8 cellular contexts compared by ENCODE assay signal in the genomic region with DNA sequence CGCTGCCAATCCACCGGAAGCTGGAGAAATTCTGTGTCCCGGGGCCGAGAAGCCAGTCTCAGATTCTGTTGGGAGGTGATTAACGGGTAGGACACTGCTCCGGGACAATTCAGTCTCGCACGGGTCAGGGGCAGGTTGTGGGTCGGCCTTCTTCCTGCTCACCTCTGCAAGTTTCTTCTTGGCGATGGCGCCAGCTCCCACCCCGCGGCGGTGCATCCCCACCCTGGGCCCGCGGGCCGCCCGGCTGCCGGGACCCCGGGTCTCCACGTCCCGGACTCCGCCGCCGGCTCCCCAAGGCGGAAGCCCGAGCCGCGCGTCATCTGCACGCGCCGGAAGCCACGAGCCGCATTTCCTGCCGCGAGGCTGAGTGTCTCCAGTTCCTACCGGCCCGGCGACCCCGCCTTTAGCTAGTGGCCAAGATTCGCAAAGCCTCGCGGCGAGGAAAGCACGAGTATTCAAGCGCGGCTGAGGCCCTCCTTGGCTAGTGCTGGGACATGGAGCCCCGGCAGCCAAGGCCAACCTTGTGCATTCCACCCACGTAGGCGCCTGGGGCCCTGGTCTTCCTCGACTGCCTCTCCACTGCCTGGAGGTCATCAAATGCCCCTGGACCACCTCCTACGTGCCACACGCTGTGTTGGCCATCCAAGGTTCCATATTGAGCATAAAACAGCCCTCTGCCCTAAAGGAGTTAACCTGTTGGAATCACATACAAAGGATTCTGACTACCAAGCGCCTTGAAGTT. TPM values are rescaled to one million over a fixed set of nuclear protein-coding genes. Genes with fewer than 3 reads are reported as not detected.
DNase-seq lines count a peak whose midpoint lies in the region; ATAC-seq and TF ChIP-seq lines count a peak whose summit lies in the region.

SNF8 (minus strand) TSS at position 324 of the 742 bp plus-strand sequence; CDS start at position 216, 108 bp downstream.

- H3K4me2 ChIP-seq in SU-DHL-6 (ENCODE audit: low read depth, low read length, poor library complexity, severe bottlenecking), result peak within 1 kb of the TSS; percentile 71

- H3K36me3 Mint-ChIP-seq in activated naive CD8-positive, alpha-beta T cell treated with anti-CD3 and anti-CD28 coated beads, Interleukin-2, amount 10 ng/mL, durations not matched to agents 7 days and 5 days, result peaks cover 3% of the 10 kb centered on the region

- DNase-seq in GM10266 (ENCODE audit: extremely low spot score) (peak; percentile 94), NCI-H128 (lab: John Stamatoyannopoulos, UW; ENCODE audit: unreplicated experiment) (peak; percentile 10), Right ventricle myocardium inferior (ENCODE audit: missing footprints) (peak; percentile 97), ovary (peak; percentile 85 to 95 (median 87))
- DNase-seq in activated naive CD8-positive, alpha-beta T cell treated with anti-CD3 and anti-CD28 coated beads, Interleukin-2, amount 10 ng/mL, durations not matched to agents 7 days and 5 days, result peak; percentile 98

- H3K36me3 ChIP-seq in SU-DHL-6 (ENCODE audit: low read length) (no peaks in the 10 kb centered on the region), ovary (no peaks in the 10 kb centered on the region), thymus (ENCODE audit: control insufficient read depth, insufficient read depth) (peaks cover 20% of the 10 kb centered on the region)

- peaks cover 11% of the 10 kb centered on the region for H3K4me1 ChIP-seq in ovary (ENCODE audit: insufficient read depth)
- H3K4me1 ChIP-seq in thymus (ENCODE audit: control insufficient read depth, insufficient read depth, low read length), result peaks cover 17% of the 10 kb centered on the region

- H3K27me3 Mint-ChIP-seq in activated naive CD8-positive, alpha-beta T cell treated with anti-CD3 and anti-CD28 coated beads, Interleukin-2, amount 10 ng/mL, durations not matched to agents 7 days and 5 days, result peaks cover 2% of the 10 kb centered on the region

- H3K4me3 Mint-ChIP-seq in activated naive CD8-positive, alpha-beta T cell treated with anti-CD3 and anti-CD28 coated beads, Interleukin-2, amount 10 ng/mL, durations not matched to agents 7 days and 5 days, result peak within 1 kb of the TSS; percentile 100

- ATAC-seq in HG02642 (IDR thresholded peaks at IDR 0.05; ENCODE audit: poor library complexity, unreplicated experiment) (peak; percentile 92), Right ventricle myocardium inferior (peak; percentile 96)
- ATAC-seq in activated naive CD8-positive, alpha-beta T cell treated with anti-CD3 and anti-CD28 coated beads, Interleukin-2, amount 10 ng/mL, durations not matched to agents 7 days and 5 days (ENCODE audit: low read depth), result peak; percentile 97

- no peaks in the 10 kb centered on the region for H3K9me2 ChIP-seq in SU-DHL-6 (replicated peaks; ENCODE audit: insufficient read depth, low read length)

- H3K4me1 Mint-ChIP-seq in activated naive CD8-positive, alpha-beta T cell treated with anti-CD3 and anti-CD28 coated beads, Interleukin-2, amount 10 ng/mL, durations not matched to agents 7 days and 5 days, result peaks cover 11% of the 10 kb centered on the region

- H3K9me3 ChIP-seq in SU-DHL-6 (ENCODE audit: insufficient read depth, low read length) (no peaks in the 10 kb centered on the region), ovary (no peaks in the 10 kb centered on the region), thymus (ENCODE audit: control insufficient read depth) (no peaks in the 10 kb centered on the region)

- intact Hi-C loops in Right ventricle myocardium inferior (cut with DNase I) (loop anchor here (1.0 to 5.0 kb wide), 2 partner anchors 37 to 52 kb away; partner anchors contain the start of genes ATP5MC1 and UBE2Z), ovary (cut with DNase I) (no loop called here)

- TF ChIP-seq POLR2A in ovary (IDR thresholded peaks at IDR 0.05), result peak; percentile 62

- H3K27me3 ChIP-seq in SU-DHL-6 (ENCODE audit: low read length), result no peaks in the 10 kb centered on the region
- H3K27me3 ChIP-seq in ovary, result no peaks in the 10 kb centered on the region
- H3K27me3 ChIP-seq in thymus (ENCODE audit: control insufficient read depth, insufficient read depth), result no peaks in the 10 kb centered on the region

- peak; percentile 4 for TF ChIP-seq EP300 in ovary (IDR thresholded peaks at IDR 0.05)

- peak within 1 kb of the TSS; percentile 100 for H3K4me3 ChIP-seq in SU-DHL-6 (ENCODE audit: insufficient read depth, low read length, poor library complexity, severe bottlenecking)
- peak within 1 kb of the TSS; percentile 85 for H3K4me3 ChIP-seq in ovary
- H3K4me3 ChIP-seq in thymus (ENCODE audit: low read length), result peak within 1 kb of the TSS; percentile 79

- H3K27ac Mint-ChIP-seq in activated naive CD8-positive, alpha-beta T cell treated with anti-CD3 and anti-CD28 coated beads, Interleukin-2, amount 10 ng/mL, durations not matched to agents 7 days and 5 days, result peak within 1 kb of the TSS; percentile 100

- H3K9me3 Mint-ChIP-seq in activated naive CD8-positive, alpha-beta T cell treated with anti-CD3 and anti-CD28 coated beads, Interleukin-2, amount 10 ng/mL, durations not matched to agents 7 days and 5 days, result no peaks in the 10 kb centered on the region

- TF ChIP-seq CTCF in GM10266 (IDR thresholded peaks at IDR 0.05; ENCODE audit: control insufficient read depth, insufficient read depth, low read depth, missing control alignments), result no peak
- TF ChIP-seq CTCF in SU-DHL-6 (IDR thresholded peaks at IDR 0.05; ENCODE audit: insufficient read depth, low read length, poor library complexity, severe bottlenecking), result no peak
- no peak for TF ChIP-seq CTCF in ovary (IDR thresholded peaks at IDR 0.05)

- 2 to 3% (median 2%) methylated on average over 44 to 55 of the region's 55 CpGs for WGBS in ovary, 3 donors
- WGBS in thymus, result 3% methylated on average over 55 of the region's 55 CpGs

- H2AFZ ChIP-seq in SU-DHL-6 (ENCODE audit: low read depth, low read length, severe bottlenecking), result peak within 1 kb of the TSS; percentile 84

- H4K20me1 ChIP-seq in SU-DHL-6 (ENCODE audit: low read depth, low read length), result no peaks in the 10 kb centered on the region

- POLR2A ChIA-PET in activated naive CD8-positive, alpha-beta T cell treated with anti-CD3 and anti-CD28 coated beads, Interleukin-2, amount 10 ng/mL, durations not matched to agents 7 days and 5 days (lab: Charles Lee), result interaction anchor here (0.6 to 2.8 kb wide), 12 partner anchors 8 to 503 kb away, joined by 3 to 39 read pairs (median 4); partner anchors contain the start of genes ATP5MC1 and UBE2Z

- peak within 1 kb of the TSS; percentile 89 for H3K9ac ChIP-seq in SU-DHL-6 (ENCODE audit: low read length)

- peaks cover 14% of the 10 kb centered on the region for H3K79me2 ChIP-seq in SU-DHL-6 (ENCODE audit: insufficient read depth, low read length)

- H3K27ac ChIP-seq in SU-DHL-6 (ENCODE audit: low read depth, low read length), result no peak within 1 kb of the TSS
- peak within 1 kb of the TSS in 1 of 2 donors; percentile 65 for H3K27ac ChIP-seq in ovary
- peak within 1 kb of the TSS; percentile 88 for H3K27ac ChIP-seq in thymus (ENCODE audit: low read depth)

- H3F3A ChIP-seq in SU-DHL-6 (ENCODE audit: insufficient read depth), result no peaks in the 10 kb centered on the region

RNA-seq across cellular contexts. Expression of gene SNF8, which starts in this region (rescaled TPM):
- 10 to 100 TPM; 82.6 to 96.2 TPM for total RNA-seq in activated naive CD8-positive, alpha-beta T cell treated with anti-CD3 and anti-CD28 coated beads, Interleukin-2, amount 10 ng/mL, durations not matched to agents 7 days and 5 days
- total RNA-seq in Right ventricle myocardium inferior (104 TPM), ovary (10 to 100 TPM; 41.0 to 94.2 (median 66.7) TPM)
- polyA plus RNA-seq in ovary (10 to 100 TPM; 65.0 to 73.1 TPM), thymus (92.2 TPM)

Comparison
In these comparisons a context has a peak if more than half of its experiments do, and no peak if none do; other contexts are left out.
1. DNase-seq: peak in every context shown above with its lines; median percentile 98 in activated naive CD8-positive, alpha-beta T cell treated with anti-CD3 and anti-CD28 coated beads, Interleukin-2, amount 10 ng/mL, durations not matched to agents 7 days and 5 days; 97 in Right ventricle myocardium inferior; 94 in GM10266; 87 in ovary; 10 in NCI-H128.